8 cellular contexts compared by ENCODE assay signal in genomic region chr10:31031205-31031665, GRCh38. TPM values are rescaled to one million over a fixed set of nuclear protein-coding genes. Genes with fewer than 3 reads are reported as not detected.
DNase-seq lines count a peak whose midpoint lies in the region; ATAC-seq, FAIRE-seq and TF ChIP-seq lines count a peak whose summit lies in the region.

No MANE protein-coding gene starts in this region.

- TF ChIP-seq CTCF in AG09309 (IDR thresholded peaks at IDR 0.05; ENCODE audit: control insufficient read depth, insufficient read depth, low read depth, low read length, missing control alignments): no peak

- no peak for FAIRE-seq in small intestine (lab: Jason Lieb, UNC)

- H3K9me3 Mint-ChIP-seq in activated T-cell treated with anti-CD3 and anti-CD28 coated beads, Interleukin-2, amount 50 U/mL, for 72 hours: no peaks in the 10 kb centered on the region

- DNase-seq in AG09309 (ENCODE audit: low read depth) (no peak), left ventricle myocardium superior (no peak), small intestine (peak; percentile 94), islet precursor cell (no peak), OCI-M1 (lab: John Stamatoyannopoulos, UW) (no peak)
- DNase-seq in activated T-cell treated with anti-CD3 and anti-CD28 coated beads, Interleukin-2, amount 50 U/mL, for 72 hours: no peak

- H3K27me3 ChIP-seq in small intestine (ENCODE audit: control insufficient read depth in 2 of 2, insufficient read depth in 2 of 2, low read length in 2 of 2): no peaks in the 10 kb centered on the region

- H3K27me3 Mint-ChIP-seq in activated T-cell treated with anti-CD3 and anti-CD28 coated beads, Interleukin-2, amount 50 U/mL, for 72 hours (ENCODE audit: low read depth): no peaks in the 10 kb centered on the region

- peak; percentile 85 for ATAC-seq in GM19035 (IDR thresholded peaks at IDR 0.05; ENCODE audit: unreplicated experiment)
- ATAC-seq in HG03103 (IDR thresholded peaks at IDR 0.05; ENCODE audit: low read depth, unreplicated experiment): peak; percentile 67
- ATAC-seq in activated T-cell treated with anti-CD3 and anti-CD28 coated beads, Interleukin-2, amount 50 U/mL, for 72 hours (replicated peaks in 1 of 2): peak; percentile 80 to 83
- ATAC-seq in left ventricle myocardium superior: peak; percentile 84

- peak overlapping the region; percentile 99 to 100 for H3K27ac ChIP-seq in small intestine (ENCODE audit: low read depth in 1 of 2, low read length in 1 of 2)

- no peaks in the 10 kb centered on the region for H3K36me3 ChIP-seq in small intestine (ENCODE audit: control insufficient read depth in 2 of 2, insufficient read depth in 2 of 2, low read length in 2 of 2)

- intact Hi-C loops in left ventricle myocardium superior (cut with micrococcal nuclease): loop anchor here (10.0 kb wide), 2 partner anchors 246 to 284 kb away; partner anchors contain the start of gene ZEB1

- peaks cover 18% of the 10 kb centered on the region for H3K4me1 Mint-ChIP-seq in activated T-cell treated with anti-CD3 and anti-CD28 coated beads, Interleukin-2, amount 50 U/mL, for 72 hours (ENCODE audit: low read depth)

- no peaks in the 10 kb centered on the region for H3K9me3 ChIP-seq in small intestine (ENCODE audit: control insufficient read depth, low read depth)

- 1 to 4% (median 3%) methylated on average over 15 to 16 of the region's 16 CpGs for WGBS in small intestine, 3 donors

- no peaks in the 10 kb centered on the region for H3K36me3 Mint-ChIP-seq in activated T-cell treated with anti-CD3 and anti-CD28 coated beads, Interleukin-2, amount 50 U/mL, for 72 hours (ENCODE audit: insufficient read depth in 2 of 2)

- peak overlapping the region; percentile 78 to 90 for H3K4me3 Mint-ChIP-seq in activated T-cell treated with anti-CD3 and anti-CD28 coated beads, Interleukin-2, amount 50 U/mL, for 72 hours

- H3K4me3 ChIP-seq in AG09309 (ENCODE audit: control insufficient read depth, low read depth, low read length) (peak overlapping the region; percentile 67), small intestine (ENCODE audit: low read depth in 1 of 2, low read length in 2 of 2) (peak overlapping the region; percentile 48 to 70)

- peak overlapping the region; percentile 85 for H3K27ac Mint-ChIP-seq in activated T-cell treated with anti-CD3 and anti-CD28 coated beads, Interleukin-2, amount 50 U/mL, for 72 hours

- peaks cover 3 to 4% of the 10 kb centered on the region in 2 donors for H3K4me1 ChIP-seq in small intestine (ENCODE audit: control insufficient read depth in 2 of 2, insufficient read depth in 1 of 2, low read depth in 1 of 2, low read length in 1 of 2)

RNA-seq across cellular contexts. Expression of gene ZNF438, which starts 0.4 kb away (rescaled TPM):
- total RNA-seq in activated T-cell treated with anti-CD3 and anti-CD28 coated beads, Interleukin-2, amount 50 U/mL, for 72 hours: 1 to 10 TPM; 5.2 to 5.4 TPM
- total RNA-seq in left ventricle myocardium superior: 13.9 TPM
- 1 to 10 TPM; 4.1 to 5.8 (median 5.2) TPM for polyA plus RNA-seq in small intestine
